1 cellular context compared by ENCODE assay signal in the genomic region with DNA sequence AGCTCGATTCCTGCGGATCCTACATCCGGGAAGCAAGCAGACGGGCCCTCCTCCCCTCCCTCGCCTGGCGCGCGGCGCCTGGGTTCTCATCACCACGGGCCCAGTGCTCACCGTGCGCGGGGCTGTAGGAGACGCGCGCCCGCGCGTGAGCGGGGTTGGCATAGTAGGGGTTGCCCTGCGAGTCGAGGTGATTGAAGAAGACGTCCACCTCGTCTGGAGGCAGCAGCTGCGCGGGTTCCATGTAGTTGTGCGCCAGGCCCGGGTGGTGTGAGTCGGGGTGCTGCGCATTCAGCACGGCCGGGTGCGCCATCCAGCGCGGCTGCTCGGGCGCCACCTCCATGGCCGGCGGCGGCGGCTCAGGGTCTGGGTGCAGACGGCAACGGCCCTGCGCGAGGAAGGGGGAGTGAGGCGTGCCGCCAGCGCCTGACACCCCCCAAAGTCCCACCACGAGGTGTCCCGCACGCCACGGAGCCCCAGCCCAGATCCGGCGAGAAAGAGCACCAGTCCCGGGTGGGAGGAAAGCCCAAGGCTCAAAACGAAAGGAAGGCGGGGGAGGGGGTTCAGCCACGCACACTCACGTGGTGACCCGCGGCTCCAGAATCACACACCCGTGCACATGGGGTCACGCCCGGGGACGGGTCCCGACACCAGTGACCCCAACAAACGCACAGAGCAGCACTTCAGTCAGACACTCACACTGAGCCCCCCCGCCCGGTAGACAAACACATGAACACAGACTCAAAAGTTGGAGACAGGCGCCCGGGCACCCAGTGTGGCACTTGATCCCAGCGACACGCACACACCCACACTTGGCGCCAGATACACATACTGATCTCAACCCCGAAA.
TF ChIP-seq lines count a peak whose summit lies in the region.

No MANE protein-coding gene starts in this region.

TF ChIP-seq in HepG2, 621 proteins besides CTCF, POLR2A, EP300 and RAD21 (continued from another document and continues in another):
- TF ChIP-seq, protein P1, sequence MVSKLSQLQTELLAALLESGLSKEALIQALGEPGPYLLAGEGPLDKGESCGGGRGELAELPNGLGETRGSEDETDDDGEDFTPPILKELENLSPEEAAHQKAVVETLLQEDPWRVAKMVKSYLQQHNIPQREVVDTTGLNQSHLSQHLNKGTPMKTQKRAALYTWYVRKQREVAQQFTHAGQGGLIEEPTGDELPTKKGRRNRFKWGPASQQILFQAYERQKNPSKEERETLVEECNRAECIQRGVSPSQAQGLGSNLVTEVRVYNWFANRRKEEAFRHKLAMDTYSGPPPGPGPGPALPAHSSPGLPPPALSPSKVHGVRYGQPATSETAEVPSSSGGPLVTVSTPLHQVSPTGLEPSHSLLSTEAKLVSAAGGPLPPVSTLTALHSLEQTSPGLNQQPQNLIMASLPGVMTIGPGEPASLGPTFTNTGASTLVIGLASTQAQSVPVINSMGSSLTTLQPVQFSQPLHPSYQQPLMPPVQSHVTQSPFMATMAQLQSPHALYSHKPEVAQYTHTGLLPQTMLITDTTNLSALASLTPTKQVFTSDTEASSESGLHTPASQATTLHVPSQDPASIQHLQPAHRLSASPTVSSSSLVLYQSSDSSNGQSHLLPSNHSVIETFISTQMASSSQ (IDR thresholded peaks at IDR 0.05; ENCODE audit: low read depth), result no peak
- TF ChIP-seq, protein P1 (CRISPR knock-in tag; IDR thresholded peaks at IDR 0.05; ENCODE audit: borderline replicate concordance), result no peak
- TF ChIP-seq ASH2L (IDR thresholded peaks at IDR 0.05; ENCODE audit: insufficient read length, low read depth, low read length) (peak; percentile 44), IRX3 (CRISPR knock-in tag; IDR thresholded peaks at IDR 0.05; ENCODE audit: borderline replicate concordance, low read depth) (no peak), RFXAP (CRISPR knock-in tag; IDR thresholded peaks at IDR 0.05; ENCODE audit: borderline replicate concordance) (no peak), ZNF343 (CRISPR knock-in tag; IDR thresholded peaks at IDR 0.05) (no peak), KLF6 (CRISPR knock-in tag; IDR thresholded peaks at IDR 0.05) (no peak), ZNF382 (CRISPR knock-in tag; IDR thresholded peaks at IDR 0.05; ENCODE audit: borderline replicate concordance) (no peak), MED8 (CRISPR knock-in tag; IDR thresholded peaks at IDR 0.05; ENCODE audit: insufficient replicate concordance) (no peak), ZNF432 (CRISPR knock-in tag; IDR thresholded peaks at IDR 0.05; ENCODE audit: borderline replicate concordance) (no peak), ZMYM2 (CRISPR knock-in tag; IDR thresholded peaks at IDR 0.05) (no peak), GTF2F1 (IDR thresholded peaks at IDR 0.05; ENCODE audit: low read length) (no peak), SMAD9 (CRISPR knock-in tag; IDR thresholded peaks at IDR 0.05) (no peak), ZZZ3 (CRISPR knock-in tag; IDR thresholded peaks at IDR 0.05; ENCODE audit: borderline replicate concordance) (no peak), ZNF138 (CRISPR knock-in tag; IDR thresholded peaks at IDR 0.05; ENCODE audit: low read depth) (no peak), KDM5B (CRISPR knock-in tag; IDR thresholded peaks at IDR 0.05; ENCODE audit: borderline replicate concordance) (no peak), NFKB2 (CRISPR knock-in tag; IDR thresholded peaks at IDR 0.05; ENCODE audit: borderline replicate concordance) (no peak), ZNF224 (CRISPR knock-in tag; IDR thresholded peaks at IDR 0.05) (no peak), MYNN (CRISPR knock-in tag; IDR thresholded peaks at IDR 0.05; ENCODE audit: low read depth) (no peak), DNMT1 (CRISPR knock-in tag; IDR thresholded peaks at IDR 0.05) (0 out of 2 replicates have a peak, but pooled peaks have one; percentile 52), ZSCAN20 (CRISPR knock-in tag; IDR thresholded peaks at IDR 0.05; ENCODE audit: borderline replicate concordance) (no peak)
- TF ChIP-seq, protein P2, sequence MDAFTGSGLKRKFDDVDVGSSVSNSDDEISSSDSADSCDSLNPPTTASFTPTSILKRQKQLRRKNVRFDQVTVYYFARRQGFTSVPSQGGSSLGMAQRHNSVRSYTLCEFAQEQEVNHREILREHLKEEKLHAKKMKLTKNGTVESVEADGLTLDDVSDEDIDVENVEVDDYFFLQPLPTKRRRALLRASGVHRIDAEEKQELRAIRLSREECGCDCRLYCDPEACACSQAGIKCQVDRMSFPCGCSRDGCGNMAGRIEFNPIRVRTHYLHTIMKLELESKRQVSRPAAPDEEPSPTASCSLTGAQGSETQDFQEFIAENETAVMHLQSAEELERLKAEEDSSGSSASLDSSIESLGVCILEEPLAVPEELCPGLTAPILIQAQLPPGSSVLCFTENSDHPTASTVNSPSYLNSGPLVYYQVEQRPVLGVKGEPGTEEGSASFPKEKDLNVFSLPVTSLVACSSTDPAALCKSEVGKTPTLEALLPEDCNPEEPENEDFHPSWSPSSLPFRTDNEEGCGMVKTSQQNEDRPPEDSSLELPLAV (CRISPR knock-in tag; conservative IDR thresholded peaks at IDR 0.05; ENCODE audit: low read depth), result no peak
- TF ChIP-seq, protein P3, sequence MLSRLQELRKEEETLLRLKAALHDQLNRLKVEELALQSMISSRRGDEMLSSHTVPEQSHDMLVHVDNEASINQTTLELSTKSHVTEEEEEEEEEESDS (CRISPR knock-in tag; IDR thresholded peaks at IDR 0.05; ENCODE audit: borderline replicate concordance), result no peak
- TF ChIP-seq, protein P4, sequence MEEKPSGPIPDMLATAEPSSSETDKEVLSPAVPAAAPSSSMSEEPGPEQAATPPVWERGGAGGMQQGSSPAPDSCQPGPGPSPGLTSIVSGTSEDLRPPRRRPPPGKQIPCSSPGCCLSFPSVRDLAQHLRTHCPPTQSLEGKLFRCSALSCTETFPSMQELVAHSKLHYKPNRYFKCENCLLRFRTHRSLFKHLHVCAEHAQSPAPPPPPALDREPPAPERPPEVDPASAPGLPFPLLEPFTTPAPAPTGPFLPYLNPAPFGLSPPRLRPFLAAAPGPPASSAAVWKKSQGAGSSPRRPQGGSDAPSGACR (CRISPR knock-in tag; IDR thresholded peaks at IDR 0.05), result no peak
- TF ChIP-seq, protein P5, sequence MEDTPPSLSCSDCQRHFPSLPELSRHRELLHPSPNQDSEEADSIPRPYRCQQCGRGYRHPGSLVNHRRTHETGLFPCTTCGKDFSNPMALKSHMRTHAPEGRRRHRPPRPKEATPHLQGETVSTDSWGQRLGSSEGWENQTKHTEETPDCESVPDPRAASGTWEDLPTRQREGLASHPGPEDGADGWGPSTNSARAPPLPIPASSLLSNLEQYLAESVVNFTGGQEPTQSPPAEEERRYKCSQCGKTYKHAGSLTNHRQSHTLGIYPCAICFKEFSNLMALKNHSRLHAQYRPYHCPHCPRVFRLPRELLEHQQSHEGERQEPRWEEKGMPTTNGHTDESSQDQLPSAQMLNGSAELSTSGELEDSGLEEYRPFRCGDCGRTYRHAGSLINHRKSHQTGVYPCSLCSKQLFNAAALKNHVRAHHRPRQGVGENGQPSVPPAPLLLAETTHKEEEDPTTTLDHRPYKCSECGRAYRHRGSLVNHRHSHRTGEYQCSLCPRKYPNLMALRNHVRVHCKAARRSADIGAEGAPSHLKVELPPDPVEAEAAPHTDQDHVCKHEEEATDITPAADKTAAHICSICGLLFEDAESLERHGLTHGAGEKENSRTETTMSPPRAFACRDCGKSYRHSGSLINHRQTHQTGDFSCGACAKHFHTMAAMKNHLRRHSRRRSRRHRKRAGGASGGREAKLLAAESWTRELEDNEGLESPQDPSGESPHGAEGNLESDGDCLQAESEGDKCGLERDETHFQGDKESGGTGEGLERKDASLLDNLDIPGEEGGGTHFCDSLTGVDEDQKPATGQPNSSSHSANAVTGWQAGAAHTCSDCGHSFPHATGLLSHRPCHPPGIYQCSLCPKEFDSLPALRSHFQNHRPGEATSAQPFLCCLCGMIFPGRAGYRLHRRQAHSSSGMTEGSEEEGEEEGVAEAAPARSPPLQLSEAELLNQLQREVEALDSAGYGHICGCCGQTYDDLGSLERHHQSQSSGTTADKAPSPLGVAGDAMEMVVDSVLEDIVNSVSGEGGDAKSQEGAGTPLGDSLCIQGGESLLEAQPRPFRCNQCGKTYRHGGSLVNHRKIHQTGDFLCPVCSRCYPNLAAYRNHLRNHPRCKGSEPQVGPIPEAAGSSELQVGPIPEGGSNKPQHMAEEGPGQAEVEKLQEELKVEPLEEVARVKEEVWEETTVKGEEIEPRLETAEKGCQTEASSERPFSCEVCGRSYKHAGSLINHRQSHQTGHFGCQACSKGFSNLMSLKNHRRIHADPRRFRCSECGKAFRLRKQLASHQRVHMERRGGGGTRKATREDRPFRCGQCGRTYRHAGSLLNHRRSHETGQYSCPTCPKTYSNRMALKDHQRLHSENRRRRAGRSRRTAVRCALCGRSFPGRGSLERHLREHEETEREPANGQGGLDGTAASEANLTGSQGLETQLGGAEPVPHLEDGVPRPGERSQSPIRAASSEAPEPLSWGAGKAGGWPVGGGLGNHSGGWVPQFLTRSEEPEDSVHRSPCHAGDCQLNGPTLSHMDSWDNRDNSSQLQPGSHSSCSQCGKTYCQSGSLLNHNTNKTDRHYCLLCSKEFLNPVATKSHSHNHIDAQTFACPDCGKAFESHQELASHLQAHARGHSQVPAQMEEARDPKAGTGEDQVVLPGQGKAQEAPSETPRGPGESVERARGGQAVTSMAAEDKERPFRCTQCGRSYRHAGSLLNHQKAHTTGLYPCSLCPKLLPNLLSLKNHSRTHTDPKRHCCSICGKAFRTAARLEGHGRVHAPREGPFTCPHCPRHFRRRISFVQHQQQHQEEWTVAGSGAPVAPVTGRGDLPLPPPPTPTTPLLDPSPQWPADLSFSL (CRISPR knock-in tag; IDR thresholded peaks at IDR 0.05), result no peak
- TF ChIP-seq, protein P6, sequence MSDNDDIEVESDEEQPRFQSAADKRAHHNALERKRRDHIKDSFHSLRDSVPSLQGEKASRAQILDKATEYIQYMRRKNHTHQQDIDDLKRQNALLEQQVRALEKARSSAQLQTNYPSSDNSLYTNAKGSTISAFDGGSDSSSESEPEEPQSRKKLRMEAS (IDR thresholded peaks at IDR 0.05), result no peak
- TF ChIP-seq, protein P7, sequence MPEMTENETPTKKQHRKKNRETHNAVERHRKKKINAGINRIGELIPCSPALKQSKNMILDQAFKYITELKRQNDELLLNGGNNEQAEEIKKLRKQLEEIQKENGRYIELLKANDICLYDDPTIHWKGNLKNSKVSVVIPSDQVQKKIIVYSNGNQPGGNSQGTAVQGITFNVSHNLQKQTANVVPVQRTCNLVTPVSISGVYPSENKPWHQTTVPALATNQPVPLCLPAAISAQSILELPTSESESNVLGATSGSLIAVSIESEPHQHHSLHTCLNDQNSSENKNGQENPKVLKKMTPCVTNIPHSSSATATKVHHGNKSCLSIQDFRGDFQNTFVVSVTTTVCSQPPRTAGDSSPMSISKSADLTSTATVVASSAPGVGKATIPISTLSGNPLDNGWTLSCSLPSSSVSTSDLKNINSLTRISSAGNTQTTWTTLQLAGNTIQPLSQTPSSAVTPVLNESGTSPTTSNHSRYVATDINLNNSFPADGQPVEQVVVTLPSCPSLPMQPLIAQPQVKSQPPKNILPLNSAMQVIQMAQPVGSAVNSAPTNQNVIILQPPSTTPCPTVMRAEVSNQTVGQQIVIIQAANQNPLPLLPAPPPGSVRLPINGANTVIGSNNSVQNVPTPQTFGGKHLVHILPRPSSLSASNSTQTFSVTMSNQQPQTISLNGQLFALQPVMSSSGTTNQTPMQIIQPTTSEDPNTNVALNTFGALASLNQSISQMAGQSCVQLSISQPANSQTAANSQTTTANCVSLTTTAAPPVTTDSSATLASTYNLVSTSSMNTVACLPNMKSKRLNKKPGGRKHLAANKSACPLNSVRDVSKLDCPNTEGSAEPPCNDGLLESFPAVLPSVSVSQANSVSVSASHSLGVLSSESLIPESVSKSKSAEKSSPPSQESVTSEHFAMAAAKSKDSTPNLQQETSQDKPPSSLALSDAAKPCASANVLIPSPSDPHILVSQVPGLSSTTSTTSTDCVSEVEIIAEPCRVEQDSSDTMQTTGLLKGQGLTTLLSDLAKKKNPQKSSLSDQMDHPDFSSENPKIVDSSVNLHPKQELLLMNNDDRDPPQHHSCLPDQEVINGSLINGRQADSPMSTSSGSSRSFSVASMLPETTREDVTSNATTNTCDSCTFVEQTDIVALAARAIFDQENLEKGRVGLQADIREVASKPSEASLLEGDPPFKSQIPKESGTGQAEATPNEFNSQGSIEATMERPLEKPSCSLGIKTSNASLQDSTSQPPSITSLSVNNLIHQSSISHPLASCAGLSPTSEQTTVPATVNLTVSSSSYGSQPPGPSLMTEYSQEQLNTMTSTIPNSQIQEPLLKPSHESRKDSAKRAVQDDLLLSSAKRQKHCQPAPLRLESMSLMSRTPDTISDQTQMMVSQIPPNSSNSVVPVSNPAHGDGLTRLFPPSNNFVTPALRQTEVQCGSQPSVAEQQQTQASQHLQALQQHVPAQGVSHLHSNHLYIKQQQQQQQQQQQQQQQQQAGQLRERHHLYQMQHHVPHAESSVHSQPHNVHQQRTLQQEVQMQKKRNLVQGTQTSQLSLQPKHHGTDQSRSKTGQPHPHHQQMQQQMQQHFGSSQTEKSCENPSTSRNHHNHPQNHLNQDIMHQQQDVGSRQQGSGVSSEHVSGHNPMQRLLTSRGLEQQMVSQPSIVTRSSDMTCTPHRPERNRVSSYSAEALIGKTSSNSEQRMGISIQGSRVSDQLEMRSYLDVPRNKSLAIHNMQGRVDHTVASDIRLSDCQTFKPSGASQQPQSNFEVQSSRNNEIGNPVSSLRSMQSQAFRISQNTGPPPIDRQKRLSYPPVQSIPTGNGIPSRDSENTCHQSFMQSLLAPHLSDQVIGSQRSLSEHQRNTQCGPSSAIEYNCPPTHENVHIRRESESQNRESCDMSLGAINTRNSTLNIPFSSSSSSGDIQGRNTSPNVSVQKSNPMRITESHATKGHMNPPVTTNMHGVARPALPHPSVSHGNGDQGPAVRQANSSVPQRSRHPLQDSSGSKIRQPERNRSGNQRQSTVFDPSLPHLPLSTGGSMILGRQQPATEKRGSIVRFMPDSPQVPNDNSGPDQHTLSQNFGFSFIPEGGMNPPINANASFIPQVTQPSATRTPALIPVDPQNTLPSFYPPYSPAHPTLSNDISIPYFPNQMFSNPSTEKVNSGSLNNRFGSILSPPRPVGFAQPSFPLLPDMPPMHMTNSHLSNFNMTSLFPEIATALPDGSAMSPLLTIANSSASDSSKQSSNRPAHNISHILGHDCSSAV (CRISPR knock-in tag; IDR thresholded peaks at IDR 0.05; ENCODE audit: borderline replicate concordance), result no peak
- TF ChIP-seq, protein P8, sequence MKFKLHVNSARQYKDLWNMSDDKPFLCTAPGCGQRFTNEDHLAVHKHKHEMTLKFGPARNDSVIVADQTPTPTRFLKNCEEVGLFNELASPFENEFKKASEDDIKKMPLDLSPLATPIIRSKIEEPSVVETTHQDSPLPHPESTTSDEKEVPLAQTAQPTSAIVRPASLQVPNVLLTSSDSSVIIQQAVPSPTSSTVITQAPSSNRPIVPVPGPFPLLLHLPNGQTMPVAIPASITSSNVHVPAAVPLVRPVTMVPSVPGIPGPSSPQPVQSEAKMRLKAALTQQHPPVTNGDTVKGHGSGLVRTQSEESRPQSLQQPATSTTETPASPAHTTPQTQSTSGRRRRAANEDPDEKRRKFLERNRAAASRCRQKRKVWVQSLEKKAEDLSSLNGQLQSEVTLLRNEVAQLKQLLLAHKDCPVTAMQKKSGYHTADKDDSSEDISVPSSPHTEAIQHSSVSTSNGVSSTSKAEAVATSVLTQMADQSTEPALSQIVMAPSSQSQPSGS (CRISPR knock-in tag; IDR thresholded peaks at IDR 0.05), result no peak
